9 cellular contexts compared by ENCODE assay signal in genomic region chr12:54352022-54352531, GRCh38. TPM values are rescaled to one million over a fixed set of nuclear protein-coding genes. Genes with fewer than 3 reads are reported as not detected.
DNase-seq lines count a peak whose midpoint lies in the region; ATAC-seq and TF ChIP-seq lines count a peak whose summit lies in the region.
"Had no signal": no experiment of that assay in that cellular context is flagged by ENCODE, and none has a peak within 500 bp of the region (broad histone marks: within the 10 kb centered on the region; RNA-seq: fewer than 3 reads in every experiment).

No MANE protein-coding gene starts in this region.

- peaks cover 57% of the 10 kb centered on the region for H3K4me1 Mint-ChIP-seq in glutamatergic neuron (ENCODE audit: low read depth, unreplicated experiment)

- no peak for ATAC-seq in GM21381 (IDR thresholded peaks at IDR 0.05; ENCODE audit: unreplicated experiment)
- no peak for ATAC-seq in foreskin keratinocyte

- H3K27ac ChIP-seq in parathyroid adenoma (peak overlapping the region; percentile 85), foreskin keratinocyte (no peak overlapping the region)
- H3K27ac ChIP-seq: SJSA1 had no signal

- H3K4me1 ChIP-seq in parathyroid adenoma: peaks cover 42% of the 10 kb centered on the region
- no peaks in the 10 kb centered on the region for H3K4me1 ChIP-seq in foreskin keratinocyte

- H3K4me3 ChIP-seq in parathyroid adenoma (ENCODE audit: low read depth, low read length): peak overlapping the region; percentile 36
- H3K4me3 ChIP-seq: SJSA1 had no signal

- H3K27me3 ChIP-seq in parathyroid adenoma (ENCODE audit: control insufficient read depth, insufficient read depth, low read length) (no peaks in the 10 kb centered on the region), foreskin keratinocyte (no peaks in the 10 kb centered on the region)
- H3K27me3 ChIP-seq: SJSA1 had no signal

- peak overlapping the region; percentile 86 for H3K4me3 Mint-ChIP-seq in glutamatergic neuron (ENCODE audit: unreplicated experiment)

- H3K9me3 ChIP-seq in parathyroid adenoma (ENCODE audit: control insufficient read depth, low read length): no peaks in the 10 kb centered on the region
- H3K9me3 ChIP-seq: SJSA1 had no signal

- no peak overlapping the region for H3K9ac ChIP-seq in parathyroid adenoma

- H3K79me2 ChIP-seq in parathyroid adenoma: no peaks in the 10 kb centered on the region

- H3K36me3 Mint-ChIP-seq in glutamatergic neuron (ENCODE audit: unreplicated experiment): peaks cover 8% of the 10 kb centered on the region

- peak overlapping the region; percentile 89 for H3K27ac Mint-ChIP-seq in glutamatergic neuron (ENCODE audit: unreplicated experiment)

- H3K4me2 ChIP-seq in parathyroid adenoma (ENCODE audit: low read length): peak overlapping the region; percentile 67

- H3K27me3 Mint-ChIP-seq in glutamatergic neuron (ENCODE audit: unreplicated experiment): peaks cover 11% of the 10 kb centered on the region

- peak; percentile 61 to 63 for DNase-seq in NCI-H524 (lab: John Stamatoyannopoulos, UW)
- no peak for DNase-seq in NCI-H524 treated with DMSO at 0.1 percent for 48 hours (lab: John Stamatoyannopoulos, UW)
- DNase-seq in activated CD4-positive, alpha-beta T cell treated with anti-CD3 and anti-CD28 coated beads, Interleukin-2, amount 50 U/mL, for 1 hour: peak; percentile 11
- peak; percentile 65 for DNase-seq in glutamatergic neuron
- no peak for DNase-seq in NAMALWA (ENCODE audit: low spot score)
- DNase-seq in foreskin keratinocyte: no peak

- H3K9me3 Mint-ChIP-seq in glutamatergic neuron (ENCODE audit: unreplicated experiment): peaks cover 10% of the 10 kb centered on the region

- no peaks in the 10 kb centered on the region for H3K36me3 ChIP-seq in parathyroid adenoma (ENCODE audit: control insufficient read depth, insufficient read depth, low read length)

- H2AFZ ChIP-seq in parathyroid adenoma: peak overlapping the region; percentile 70

- no peak for TF ChIP-seq CTCF in glutamatergic neuron (IDR thresholded peaks at IDR 0.05; ENCODE audit: partially characterized antibody, unreplicated experiment)
- no peak for TF ChIP-seq CTCF in parathyroid adenoma (IDR thresholded peaks at IDR 0.05)
- TF ChIP-seq CTCF in foreskin keratinocyte (conservative IDR thresholded peaks at IDR 0.05): no peak

RNA-seq across cellular contexts. Expression of gene GPR84, which starts 12.2 kb away (rescaled TPM):
- total RNA-seq in glutamatergic neuron (ENCODE audit: unreplicated experiment) (not detected), foreskin keratinocyte (0.07 and 0.10 TPM in 2 replicates)
- 0.07 TPM in 2 replicates for polyA plus RNA-seq in foreskin keratinocyte
- total RNA-seq: SJSA1 had no signal

RNA-seq across cellular contexts. Expression of gene COPZ1, which starts 27.1 kb away (rescaled TPM):
- 88.6 TPM for total RNA-seq in glutamatergic neuron (ENCODE audit: unreplicated experiment)
- total RNA-seq in foreskin keratinocyte: 116 and 134 TPM in 2 replicates
- polyA plus RNA-seq in foreskin keratinocyte: 140 and 149 TPM in 2 replicates

RNA-seq across cellular contexts. Expression of gene ZNF385A, which starts 32.5 kb away (rescaled TPM):
- total RNA-seq in glutamatergic neuron (ENCODE audit: unreplicated experiment) (26.6 TPM), foreskin keratinocyte (29.8 and 31.9 TPM in 2 replicates)
- 77.1 and 81.3 TPM in 2 replicates for polyA plus RNA-seq in foreskin keratinocyte

RNA-seq across cellular contexts. Expression of gene NFE2, which starts 51.3 kb away (rescaled TPM):
- total RNA-seq in glutamatergic neuron (ENCODE audit: unreplicated experiment) (not detected), foreskin keratinocyte (0.07 and 0.14 TPM in 2 replicates)
- polyA plus RNA-seq in foreskin keratinocyte: 0.07 TPM in 2 replicates
- total RNA-seq: SJSA1 had no signal

Comparison
In these comparisons a context has a peak if more than half of its experiments do, and no peak if none do; other contexts are left out.
1. DNase-seq: peak in NCI-H524 (2 of 2), activated CD4-positive, alpha-beta T cell treated with anti-CD3 and anti-CD28 coated beads, Interleukin-2, amount 50 U/mL, for 1 hour (single experiment) and glutamatergic neuron (single experiment); none in NCI-H524 treated with DMSO at 0.1 percent for 48 hours (single experiment), NAMALWA (single experiment) and foreskin keratinocyte (0 of 2).